8 cellular contexts compared by ENCODE assay signal in the genomic region with DNA sequence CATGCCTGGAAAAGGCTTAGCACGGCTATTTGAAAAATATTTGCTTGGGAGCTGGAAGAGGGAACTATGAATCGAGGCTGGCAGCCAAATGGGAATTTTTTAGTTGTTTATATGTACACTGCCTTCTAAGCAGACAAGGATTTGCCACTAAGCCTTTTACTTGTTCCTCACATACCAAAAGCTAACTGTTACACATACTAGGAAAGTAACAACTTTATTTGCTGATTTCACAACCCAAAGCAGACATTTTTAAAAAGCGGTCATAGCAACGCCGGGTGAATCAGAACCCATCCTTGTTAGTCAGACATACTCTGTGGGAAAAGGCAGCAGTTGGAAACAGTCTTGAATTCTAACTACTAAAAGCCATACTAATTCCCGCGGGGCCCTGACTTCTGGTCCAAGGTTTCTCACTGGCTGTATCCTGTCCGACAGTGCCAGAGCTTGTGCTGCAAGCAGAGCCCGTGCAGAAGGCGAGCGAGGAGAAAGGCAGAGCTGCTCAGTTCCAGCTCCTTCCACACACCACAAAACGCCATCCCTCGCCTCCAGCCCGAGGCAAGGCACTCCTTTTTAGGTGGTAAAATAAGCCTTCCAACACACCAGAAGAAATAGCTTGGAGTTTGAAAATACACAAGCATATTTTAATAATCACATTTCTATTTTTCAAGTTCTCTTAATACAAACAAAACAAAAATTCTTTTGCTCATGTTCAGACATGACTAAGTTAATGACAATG.
DNase-seq lines count a peak whose midpoint lies in the region; ATAC-seq, FAIRE-seq and TF ChIP-seq lines count a peak whose summit lies in the region.

No MANE protein-coding gene starts in this region.

- no peaks in the 10 kb centered on the region for H3K27me3 ChIP-seq in naive thymus-derived CD4-positive, alpha-beta T cell (ENCODE audit: control insufficient read depth in 2 of 2, insufficient read depth in 2 of 2, low read length in 2 of 2)

- no peak overlapping the region for H3K4me3 ChIP-seq in epithelial cell of proximal tubule (ENCODE audit: low read depth, low read length)
- no peak overlapping the region for H3K4me3 ChIP-seq in naive thymus-derived CD4-positive, alpha-beta T cell (ENCODE audit: low read length)

- DNase-seq in H54 (ENCODE audit: insufficient read length, low spot score), result peak; percentile 89
- peak; percentile 40 for DNase-seq in SIG-M5 treated with dmso at 0.1 percent for 504 hours (lab: John Stamatoyannopoulos, UW; ENCODE audit: unreplicated experiment)
- DNase-seq in epithelial cell of proximal tubule (ENCODE audit: low read depth), result peak; percentile 91
- no peak for DNase-seq in naive thymus-derived CD4-positive, alpha-beta T cell
- DNase-seq in NCI-H146 (lab: John Stamatoyannopoulos, UW), result no peak
- DNase-seq in SHP77 (lab: John Stamatoyannopoulos, UW), result no peak
- no peak for DNase-seq in NCI-H146 treated with DMSO at 0.1 percent for 48 hours (lab: John Stamatoyannopoulos, UW; ENCODE audit: unreplicated experiment)

- peaks cover 0 to 3% (median 0%) of the 10 kb centered on the region in 11 donors for H3K9me3 Mint-ChIP-seq in naive thymus-derived CD4-positive, alpha-beta T cell

- peaks cover 79 to 98% (median 92%) of the 10 kb centered on the region in 7 donors for H3K4me1 Mint-ChIP-seq in naive thymus-derived CD4-positive, alpha-beta T cell

- H3K4me1 ChIP-seq in naive thymus-derived CD4-positive, alpha-beta T cell (ENCODE audit: control insufficient read depth in 2 of 2, insufficient read depth in 2 of 2, low read length in 2 of 2), result peaks cover 44 to 87% of the 10 kb centered on the region in 2 donors

- ATAC-seq in naive thymus-derived CD4-positive, alpha-beta T cell, result no peak
- no peak for ATAC-seq in GM21528 (IDR thresholded peaks at IDR 0.05; ENCODE audit: low FRiP score, unreplicated experiment)

- FAIRE-seq in H54 (lab: Jason Lieb, UNC), result peak; percentile 48

- peak overlapping the region; percentile 86 for H3K27ac ChIP-seq in naive thymus-derived CD4-positive, alpha-beta T cell (ENCODE audit: low read depth, low read length)

- H3K9me3 ChIP-seq in naive thymus-derived CD4-positive, alpha-beta T cell (ENCODE audit: control insufficient read depth in 2 of 3, low read length in 3 of 3), result no peaks in the 10 kb centered on the region

- CTCF ChIA-PET in naive thymus-derived CD4-positive, alpha-beta T cell (lab: Charles Lee), result interaction anchor here (0.6 to 1.6 kb wide), 4 partner anchors 11 to 125 kb away, joined by 3 to 5 read pairs (median 3); no protein-coding TSS in a partner anchor

- H3K4me3 Mint-ChIP-seq in naive thymus-derived CD4-positive, alpha-beta T cell, result peak overlapping the region in 8 of 10 donors; percentile 14 to 97 (median 92)

- H3K27ac Mint-ChIP-seq in naive thymus-derived CD4-positive, alpha-beta T cell, result peak overlapping the region in 8 of 9 donors; percentile 59 to 99 (median 92)

- intact Hi-C loops in naive thymus-derived CD4-positive, alpha-beta T cell (cut with micrococcal nuclease), result no loop called here

- TF ChIP-seq CTCF in epithelial cell of proximal tubule (conservative IDR thresholded peaks at IDR 0.05; ENCODE audit: low read depth, low read length), result no peak

- no peaks in the 10 kb centered on the region for H3K36me3 ChIP-seq in naive thymus-derived CD4-positive, alpha-beta T cell (ENCODE audit: control insufficient read depth in 2 of 3, insufficient read depth in 3 of 3, low read length in 3 of 3)

- no peak for TF ChIP-seq POLR2A in H54 (IDR thresholded peaks at IDR 0.05; ENCODE audit: low read depth, low read length)

- POLR2A ChIA-PET in naive thymus-derived CD4-positive, alpha-beta T cell (lab: Charles Lee), result interaction anchor here (0.7 to 18.7 kb wide), 6 partner anchors 6 to 295 kb away, joined by 3 to 177 read pairs (median 6); no protein-coding TSS in a partner anchor

- peaks cover 0 to 5% (median 0%) of the 10 kb centered on the region in 5 donors for H3K27me3 Mint-ChIP-seq in naive thymus-derived CD4-positive, alpha-beta T cell

- H3K36me3 Mint-ChIP-seq in naive thymus-derived CD4-positive, alpha-beta T cell, result peaks cover 0 to 30% (median 4%) of the 10 kb centered on the region in 5 donors

Comparison
In these comparisons a context has a peak if more than half of its experiments do, and no peak if none do; other contexts are left out.
1. DNase-seq: peak in H54 (single experiment), SIG-M5 treated with dmso at 0.1 percent for 504 hours (single experiment) and epithelial cell of proximal tubule (single experiment); none in naive thymus-derived CD4-positive, alpha-beta T cell (0 of 9), NCI-H146 (single experiment), SHP77 (0 of 2) and NCI-H146 treated with DMSO at 0.1 percent for 48 hours (single experiment).